In genomic region chr3:9201278-9201677, GRCh38 we compare ENCODE assay signal across 1 cellular context.
TF ChIP-seq lines count a peak whose summit lies in the region.

No MANE protein-coding gene starts in this region.

TF ChIP-seq in HEK293, 187 proteins besides CTCF, POLR2A, EP300 and RAD21 (continued from another document):
- TF ChIP-seq ZBTB44 (tag by site-specific recombination; IDR thresholded peaks at IDR 0.05) (no peak), SCRT1 (tag by site-specific recombination; IDR thresholded peaks at IDR 0.05; ENCODE audit: borderline replicate concordance) (no peak), TRIM28 (IDR thresholded peaks at IDR 0.05; ENCODE audit: borderline replicate concordance, low read length) (no peak), BCL11B (tag by site-specific recombination; IDR thresholded peaks at IDR 0.05; ENCODE audit: low read depth) (no peak), ZNF777 (tag by site-specific recombination; IDR thresholded peaks at IDR 0.05; ENCODE audit: borderline replicate concordance) (no peak), ZNF677 (tag by site-specific recombination; IDR thresholded peaks at IDR 0.05) (no peak), ZNF518A (tag by site-specific recombination; conservative IDR thresholded peaks at IDR 0.05; ENCODE audit: low read depth) (no peak)
